13 cellular contexts compared by ENCODE assay signal in genomic region chr2:43251171-43251731, GRCh38. TPM values are rescaled to one million over a fixed set of nuclear protein-coding genes. Genes with fewer than 3 reads are reported as not detected.
A peak's percentile ranks its signal among the peaks of the same experiment; 100 is the strongest.
DNase-seq lines count a peak whose midpoint lies in the region; ATAC-seq and TF ChIP-seq lines count a peak whose summit lies in the region.
"Had no signal": no experiment of that assay in that cellular context is flagged by ENCODE, and none has a peak within 500 bp of the region (broad histone marks: within the 10 kb centered on the region; RNA-seq: fewer than 3 reads in every experiment).

No MANE protein-coding gene starts in this region.

- no peak overlapping the region for H3K4me3 ChIP-seq in skeletal muscle cell (ENCODE audit: low read depth, low read length)
- H3K4me3 ChIP-seq: lung had no signal

- ATAC-seq in left cardiac atrium: peak; percentile 74 to 84
- ATAC-seq in CD4-positive, alpha-beta T cell (ENCODE audit: poor library complexity): no peak
- ATAC-seq in HG02763 (IDR thresholded peaks at IDR 0.05; ENCODE audit: unreplicated experiment): no peak
- ATAC-seq in activated CD8-positive, alpha-beta T cell treated with anti-CD3 and anti-CD28 coated beads for 36 hours: no peak
- ATAC-seq in GM19324 (IDR thresholded peaks at IDR 0.05; ENCODE audit: low FRiP score, unreplicated experiment): no peak

- H3K36me3 Mint-ChIP-seq in CD4-positive, alpha-beta T cell (ENCODE audit: low read depth): peaks cover 20% of the 10 kb centered on the region
- H3K36me3 Mint-ChIP-seq in activated CD8-positive, alpha-beta T cell treated with anti-CD3 and anti-CD28 coated beads for 36 hours (ENCODE audit: low read depth): peaks cover 3% of the 10 kb centered on the region

- DNase-seq in GM03348 (ENCODE audit: low spot score) (peak; percentile 72), amniotic stem cell (lab: John Stamatoyannopoulos, UW) (peak; percentile 25), left cardiac atrium (no peak), skeletal muscle cell (ENCODE audit: low read depth) (peak; percentile 53)
- no peak for DNase-seq in CD4-positive, alpha-beta T cell
- DNase-seq in activated CD8-positive, alpha-beta T cell treated with anti-CD3 and anti-CD28 coated beads for 36 hours: no peak
- DNase-seq: DMS53, MV-4-11, T1000 had no signal

- no peaks in the 10 kb centered on the region for H3K9me3 Mint-ChIP-seq in CD4-positive, alpha-beta T cell
- H3K9me3 Mint-ChIP-seq in activated CD8-positive, alpha-beta T cell treated with anti-CD3 and anti-CD28 coated beads for 36 hours: no peaks in the 10 kb centered on the region

- H3K27me3 Mint-ChIP-seq in CD4-positive, alpha-beta T cell: no peaks in the 10 kb centered on the region
- no peaks in the 10 kb centered on the region for H3K27me3 Mint-ChIP-seq in activated CD8-positive, alpha-beta T cell treated with anti-CD3 and anti-CD28 coated beads for 36 hours
- H3K27me3 Mint-ChIP-seq: activated naive CD8-positive, alpha-beta T cell had no signal

- TF ChIP-seq CTCF in CD4-positive, alpha-beta T cell (IDR thresholded peaks at IDR 0.05): no peak
- TF ChIP-seq CTCF in activated CD8-positive, alpha-beta T cell treated with anti-CD3 and anti-CD28 coated beads for 36 hours (IDR thresholded peaks at IDR 0.05): no peak

- POLR2A ChIA-PET in CD4-positive, alpha-beta T cell (lab: Charles Lee): no interaction called here
- POLR2A ChIA-PET in activated CD8-positive, alpha-beta T cell treated with anti-CD3 and anti-CD28 coated beads for 36 hours (lab: Charles Lee): no interaction called here

- H3K27ac Mint-ChIP-seq in CD4-positive, alpha-beta T cell: no peak overlapping the region
- no peak overlapping the region for H3K27ac Mint-ChIP-seq in activated CD8-positive, alpha-beta T cell treated with anti-CD3 and anti-CD28 coated beads for 36 hours
- H3K27ac Mint-ChIP-seq: activated naive CD8-positive, alpha-beta T cell had no signal

- intact Hi-C loops in left cardiac atrium (cut with DNase I): no loop called here
- intact Hi-C loops in CD4-positive, alpha-beta T cell (cut with DNase I, micrococcal nuclease): no loop called here
- intact Hi-C loops in activated CD8-positive, alpha-beta T cell treated with anti-CD3 and anti-CD28 coated beads for 36 hours (cut with micrococcal nuclease): no loop called here

- H3K27ac ChIP-seq in CD4-positive, alpha-beta T cell (ENCODE audit: low read depth, low read length): no peak overlapping the region

- H3K4me3 Mint-ChIP-seq in CD4-positive, alpha-beta T cell: no peak overlapping the region
- no peak overlapping the region for H3K4me3 Mint-ChIP-seq in activated CD8-positive, alpha-beta T cell treated with anti-CD3 and anti-CD28 coated beads for 36 hours
- H3K4me3 Mint-ChIP-seq: activated naive CD8-positive, alpha-beta T cell had no signal

- CTCF ChIA-PET in CD4-positive, alpha-beta T cell (lab: Charles Lee): no interaction called here
- CTCF ChIA-PET in activated CD8-positive, alpha-beta T cell treated with anti-CD3 and anti-CD28 coated beads for 36 hours (lab: Charles Lee): no interaction called here

- no peaks in the 10 kb centered on the region for H3K27me3 ChIP-seq in CD4-positive, alpha-beta T cell (ENCODE audit: control insufficient read depth, insufficient read depth, low read length)

- H3K9me3 ChIP-seq in CD4-positive, alpha-beta T cell (ENCODE audit: control insufficient read depth, low read length): no peaks in the 10 kb centered on the region

- no peaks in the 10 kb centered on the region for H3K4me1 Mint-ChIP-seq in CD4-positive, alpha-beta T cell (ENCODE audit: low read depth)
- H3K4me1 Mint-ChIP-seq in activated CD8-positive, alpha-beta T cell treated with anti-CD3 and anti-CD28 coated beads for 36 hours (ENCODE audit: low read depth): no peaks in the 10 kb centered on the region

RNA-seq across cellular contexts. Expression of gene ZFP36L2, which starts 24.8 kb away (rescaled TPM):
- 10 to 100 TPM; 64.0 to 82.1 TPM for total RNA-seq in left cardiac atrium
- total RNA-seq in CD4-positive, alpha-beta T cell: 1,000 to 10,000 TPM; 1,602 to 1,631 TPM
- 100 to 1,000 TPM; 102 to 106 TPM for total RNA-seq in activated CD8-positive, alpha-beta T cell treated with anti-CD3 and anti-CD28 coated beads for 36 hours

Comparison
In these comparisons a context has a peak if more than half of its experiments do, and no peak if none do; other contexts are left out.
1. DNase-seq: peak in GM03348 (single experiment), amniotic stem cell (single experiment) and skeletal muscle cell (single experiment); none in left cardiac atrium (single experiment), CD4-positive, alpha-beta T cell (0 of 10) and activated CD8-positive, alpha-beta T cell treated with anti-CD3 and anti-CD28 coated beads for 36 hours (single experiment).
2. ATAC-seq: peak in left cardiac atrium (2 of 2); none in CD4-positive, alpha-beta T cell (single experiment), HG02763 (single experiment), activated CD8-positive, alpha-beta T cell treated with anti-CD3 and anti-CD28 coated beads for 36 hours (single experiment) and GM19324 (single experiment).
3. RNA of gene ZFP36L2, which starts 24.8 kb away (total RNA-seq): 1,602 to 1,631 TPM in CD4-positive, alpha-beta T cell; 102 to 106 TPM in activated CD8-positive, alpha-beta T cell treated with anti-CD3 and anti-CD28 coated beads for 36 hours and 64.0 to 82.1 TPM in left cardiac atrium; every median in the first group is over 10 times any median in the second.